Comparison of ENCODE assay signal across 1 cellular context in the genomic region with DNA sequence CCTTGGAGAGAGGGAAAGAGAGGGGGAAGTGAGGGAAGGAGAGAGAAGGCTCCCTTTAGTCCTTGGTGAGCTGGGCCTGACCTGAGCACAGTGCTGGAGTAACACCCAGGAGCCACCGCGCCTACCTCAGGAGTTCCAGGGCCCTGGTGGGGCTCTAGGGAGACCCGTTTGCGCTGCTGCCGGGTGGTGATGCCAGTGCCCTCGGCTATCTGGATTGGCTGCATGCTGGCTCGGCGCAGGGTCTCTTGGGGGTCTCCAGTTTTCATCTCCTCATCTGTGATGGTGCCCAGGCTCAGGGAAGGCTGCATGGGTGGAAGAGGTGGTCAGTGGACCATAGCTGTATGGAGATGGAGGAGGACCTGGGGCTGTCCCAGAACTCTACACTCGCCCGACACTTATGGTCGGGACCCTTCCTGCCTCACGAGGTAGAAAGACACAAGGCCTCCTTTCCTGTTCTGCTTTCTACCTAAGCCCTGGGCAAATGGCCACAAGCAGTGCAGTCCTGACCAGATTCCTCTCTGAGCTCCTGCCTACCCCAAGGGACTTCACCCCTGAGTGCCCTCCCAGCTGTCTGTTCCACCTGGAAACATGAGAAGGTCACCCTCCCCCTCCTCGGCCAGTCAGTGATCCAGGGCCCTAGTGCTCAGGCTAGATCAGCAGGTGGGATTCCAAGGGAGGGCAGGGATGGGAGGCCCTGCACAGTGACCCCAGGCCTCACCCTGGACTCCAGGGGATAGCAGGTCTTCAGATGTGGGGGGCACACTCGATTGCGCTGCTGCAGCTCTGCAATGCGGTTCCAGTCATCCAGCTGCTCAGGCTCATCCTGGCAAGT.
TF ChIP-seq lines count a peak whose summit lies in the region.

No MANE protein-coding gene starts in this region.

TF ChIP-seq in IMR-90, 13 proteins besides CTCF, POLR2A, EP300 and RAD21 (continued from another document):
- no peak for TF ChIP-seq RCOR1 (IDR thresholded peaks at IDR 0.05; ENCODE audit: insufficient replicate concordance, low read length)
- no peak for TF ChIP-seq MAZ (IDR thresholded peaks at IDR 0.05; ENCODE audit: borderline replicate concordance, low read depth, low read length)
- TF ChIP-seq BHLHE40 (IDR thresholded peaks at IDR 0.05; ENCODE audit: low read depth, low read length) = no peak
- TF ChIP-seq SMC3 (IDR thresholded peaks at IDR 0.05; ENCODE audit: low read depth, low read length) = no peak
- TF ChIP-seq MAFK (IDR thresholded peaks at IDR 0.05; ENCODE audit: low read depth, low read length) = no peak
- no peak for TF ChIP-seq NFE2L2 (IDR thresholded peaks at IDR 0.05; ENCODE audit: low read depth, low read length)
- no peak for TF ChIP-seq MXI1 (IDR thresholded peaks at IDR 0.05; ENCODE audit: borderline replicate concordance, low read depth, low read length)
- TF ChIP-seq FOS (IDR thresholded peaks at IDR 0.05; ENCODE audit: low read depth, low read length) = no peak
TF ChIP-seq in IMR-90: peak in this region for 0.
